In genomic region chr2:55555977-55556376, GRCh38 we compare ENCODE assay signal across 13 cellular contexts. TPM values are rescaled to one million over a fixed set of nuclear protein-coding genes. Genes with fewer than 3 reads are reported as not detected.
DNase-seq lines count a peak whose midpoint lies in the region; ATAC-seq and TF ChIP-seq lines count a peak whose summit lies in the region.
"Had no signal": no experiment of that assay in that cellular context is flagged by ENCODE, and none has a peak within 500 bp of the region (broad histone marks: within the 10 kb centered on the region; RNA-seq: fewer than 3 reads in every experiment).

No MANE protein-coding gene starts in this region.

- peak overlapping the region; percentile 23 for H3K27ac Mint-ChIP-seq in activated naive CD8-positive, alpha-beta T cell treated with anti-CD3 and anti-CD28 coated beads, Interleukin-2, amount 50 U/mL, for 24 hours
- no peak overlapping the region for H3K27ac Mint-ChIP-seq in stimulated activated naive B cell treated with anti-CD40 and anti-IgM and Interleukin-4, amounts not matched to agents 10 μg/mL and 1 μg/mL and 100 μg/mL, for 72 hours
- H3K27ac Mint-ChIP-seq: activated naive CD4-positive, alpha-beta T cell treated with anti-CD3 and anti-CD28 coated beads, Interleukin-2, amount 50 U/mL, for 24 hours had no signal

- H3K4me3 ChIP-seq in left ventricle myocardium inferior, result no peak overlapping the region
- H3K4me3 ChIP-seq: thoracic aorta had no signal

- no peaks in the 10 kb centered on the region for H3K9me3 ChIP-seq in left ventricle myocardium inferior (replicated peaks)
- H3K9me3 ChIP-seq: thoracic aorta had no signal

- H3K4me1 ChIP-seq in left ventricle myocardium inferior, result peaks cover 12% of the 10 kb centered on the region

- no peaks in the 10 kb centered on the region for H3K27me3 ChIP-seq in left ventricle myocardium inferior (ENCODE audit: low read depth)

- H3K36me3 Mint-ChIP-seq in activated naive CD8-positive, alpha-beta T cell treated with anti-CD3 and anti-CD28 coated beads, Interleukin-2, amount 50 U/mL, for 24 hours (ENCODE audit: low read depth), result peaks cover 52% of the 10 kb centered on the region
- peaks cover 32 to 44% of the 10 kb centered on the region in 2 donors for H3K36me3 Mint-ChIP-seq in stimulated activated naive B cell treated with anti-CD40 and anti-IgM and Interleukin-4, amounts not matched to agents 10 μg/mL and 1 μg/mL and 100 μg/mL, for 72 hours

- H3K9me3 Mint-ChIP-seq in activated naive CD8-positive, alpha-beta T cell treated with anti-CD3 and anti-CD28 coated beads, Interleukin-2, amount 50 U/mL, for 24 hours, result no peaks in the 10 kb centered on the region
- H3K9me3 Mint-ChIP-seq in stimulated activated naive B cell treated with anti-CD40 and anti-IgM and Interleukin-4, amounts not matched to agents 10 μg/mL and 1 μg/mL and 100 μg/mL, for 72 hours, result no peaks in the 10 kb centered on the region
- H3K9me3 Mint-ChIP-seq: activated naive CD4-positive, alpha-beta T cell treated with anti-CD3 and anti-CD28 coated beads, Interleukin-2, amount 50 U/mL, for 24 hours had no signal

- no peak for TF ChIP-seq CTCF in left ventricle myocardium inferior (IDR thresholded peaks at IDR 0.05; ENCODE audit: borderline replicate concordance)

- H3K27ac ChIP-seq in left ventricle myocardium inferior (replicated peaks), result no peak overlapping the region
- H3K27ac ChIP-seq: thoracic aorta had no signal

- H3K4me3 Mint-ChIP-seq in activated naive CD8-positive, alpha-beta T cell treated with anti-CD3 and anti-CD28 coated beads, Interleukin-2, amount 50 U/mL, for 24 hours, result no peak overlapping the region
- H3K4me3 Mint-ChIP-seq in stimulated activated naive B cell treated with anti-CD40 and anti-IgM and Interleukin-4, amounts not matched to agents 10 μg/mL and 1 μg/mL and 100 μg/mL, for 72 hours, result no peak overlapping the region
- H3K4me3 Mint-ChIP-seq: activated naive CD4-positive, alpha-beta T cell treated with anti-CD3 and anti-CD28 coated beads, Interleukin-2, amount 50 U/mL, for 24 hours had no signal

- intact Hi-C loops in Right ventricle myocardium superior (cut with DNase I) (no loop called here), left ventricle myocardium inferior (cut with micrococcal nuclease) (no loop called here)

- no peak for DNase-seq in Right ventricle myocardium superior
- no peak for DNase-seq in left ventricle myocardium inferior
- no peak for DNase-seq in activated naive CD8-positive, alpha-beta T cell treated with anti-CD3 and anti-CD28 coated beads, Interleukin-2, amount 50 U/mL, for 24 hours
- peak; percentile 11 for DNase-seq in iPS-NIHi11 (ENCODE audit: low spot score)
- no peak for DNase-seq in NCI-H526 treated with DMSO at 0.1 percent for 48 hours (lab: John Stamatoyannopoulos, UW)
- DNase-seq in NCI-H345 (lab: John Stamatoyannopoulos, UW), result no peak
- no peak for DNase-seq in stimulated activated naive B cell treated with anti-CD40 and anti-IgM and Interleukin-4, amounts not matched to agents 10 μg/mL and 1 μg/mL and 100 μg/mL, for 72 hours
- DNase-seq: activated CD4-positive, alpha-beta T cell treated with anti-CD3 and anti-CD28 coated beads, Interleukin-2, amount 50 U/mL, for 4 hours; NCI-H146; NK-92 treated with Interleukin-12 subunit alpha and Interleukin-12 subunit beta, amount 100 ng/mL, for 24 hours had no signal

- no peaks in the 10 kb centered on the region for H3K27me3 Mint-ChIP-seq in activated naive CD8-positive, alpha-beta T cell treated with anti-CD3 and anti-CD28 coated beads, Interleukin-2, amount 50 U/mL, for 24 hours
- no peaks in the 10 kb centered on the region for H3K27me3 Mint-ChIP-seq in stimulated activated naive B cell treated with anti-CD40 and anti-IgM and Interleukin-4, amounts not matched to agents 10 μg/mL and 1 μg/mL and 100 μg/mL, for 72 hours
- H3K27me3 Mint-ChIP-seq: activated naive CD4-positive, alpha-beta T cell treated with anti-CD3 and anti-CD28 coated beads, Interleukin-2, amount 50 U/mL, for 24 hours had no signal

- ATAC-seq in Right ventricle myocardium superior (ENCODE audit: poor library complexity) (peak; percentile 66), HG03045 (IDR thresholded peaks at IDR 0.05; ENCODE audit: unreplicated experiment) (no peak)
- no peak for ATAC-seq in activated naive CD8-positive, alpha-beta T cell treated with anti-CD3 and anti-CD28 coated beads, Interleukin-2, amount 50 U/mL, for 24 hours
- ATAC-seq in stimulated activated naive B cell treated with anti-CD40 and anti-IgM and Interleukin-4, amounts not matched to agents 10 μg/mL and 1 μg/mL and 100 μg/mL, for 72 hours (replicated peaks), result no peak

- no peaks in the 10 kb centered on the region for H3K4me1 Mint-ChIP-seq in activated naive CD8-positive, alpha-beta T cell treated with anti-CD3 and anti-CD28 coated beads, Interleukin-2, amount 50 U/mL, for 24 hours
- peaks cover 0 to 3% of the 10 kb centered on the region in 2 donors for H3K4me1 Mint-ChIP-seq in stimulated activated naive B cell treated with anti-CD40 and anti-IgM and Interleukin-4, amounts not matched to agents 10 μg/mL and 1 μg/mL and 100 μg/mL, for 72 hours

- H3K36me3 ChIP-seq in left ventricle myocardium inferior, result peaks cover 70% of the 10 kb centered on the region

RNA-seq across cellular contexts. Expression of gene CFAP36, which starts 36.5 kb away (rescaled TPM):
- total RNA-seq in Right ventricle myocardium superior (19.8 TPM), left ventricle myocardium inferior (25.3 TPM)
